29 cellular contexts compared by ENCODE assay signal in genomic region chr14:93267149-93267711, GRCh38.
DNase-seq lines count a peak whose midpoint lies in the region; ATAC-seq and TF ChIP-seq lines count a peak whose summit lies in the region.
"Had no signal": no experiment of that assay in that cellular context is flagged by ENCODE, and none has a peak within 500 bp of the region (broad histone marks: within the 10 kb centered on the region; RNA-seq: fewer than 3 reads in every experiment).

No MANE protein-coding gene starts in this region.

- H3K27ac ChIP-seq in HUES48 (ENCODE audit: low read depth, low read length) (peak overlapping the region; percentile 19), adrenal gland (no peak overlapping the region), left lung (no peak overlapping the region), heart left ventricle (no peak overlapping the region)
- H3K27ac ChIP-seq: HL-60, neural progenitor cell, thoracic aorta, uterus had no signal

- no peaks in the 10 kb centered on the region for H3K27me3 Mint-ChIP-seq in stimulated activated memory B cell treated with anti-CD40 and anti-IgM and Interleukin-4, amounts not matched to agents 10 μg/mL and 1 μg/mL and 100 μg/mL, for 72 hours
- H3K27me3 Mint-ChIP-seq in natural killer cell treated with Interleukin-12 subunit alpha and Interleukin-12 subunit beta and Interleukin-15 and Interleukin-18, amount 100 ng/mL, for 72 hours: no peaks in the 10 kb centered on the region
- H3K27me3 Mint-ChIP-seq: activated CD4-positive, alpha-beta T cell treated with anti-CD3 and anti-CD28 coated beads, Interleukin-2, amount 10 ng/mL, durations not matched to agents 7 days and 5 days; activated T-cell treated with anti-CD3 and anti-CD28 coated beads, Interleukin-2, amount 50 U/mL, for 24 hours; CD8-positive, alpha-beta memory T cell; central memory CD8-positive, alpha-beta T cell; stimulated activated naive CD8-positive, alpha-beta T cell treated with anti-CD3 and anti-CD28 coated beads, Interleukin-15, Interleukin-2, amounts not matched to agents 100 ng/mL and 50 ng/mL, for 24 hours had no signal

- peaks cover 14% of the 10 kb centered on the region for H3K36me3 ChIP-seq in HUES48 (ENCODE audit: control insufficient read depth, insufficient read depth, low read length)
- H3K36me3 ChIP-seq in adrenal gland (replicated peaks in 1 of 2): peaks cover 0 to 9% of the 10 kb centered on the region in 2 donors
- peaks cover 0 to 14% of the 10 kb centered on the region in 2 donors for H3K36me3 ChIP-seq in left lung
- H3K36me3 ChIP-seq in heart left ventricle: peaks cover 0 to 19% (median 16%) of the 10 kb centered on the region in 9 donors
- H3K36me3 ChIP-seq: neural progenitor cell, thoracic aorta, uterus had no signal

- no peak overlapping the region for H3K4me3 Mint-ChIP-seq in stimulated activated memory B cell treated with anti-CD40 and anti-IgM and Interleukin-4, amounts not matched to agents 10 μg/mL and 1 μg/mL and 100 μg/mL, for 72 hours
- H3K4me3 Mint-ChIP-seq in natural killer cell treated with Interleukin-12 subunit alpha and Interleukin-12 subunit beta and Interleukin-15 and Interleukin-18, amount 100 ng/mL, for 72 hours: no peak overlapping the region
- H3K4me3 Mint-ChIP-seq: activated CD4-positive, alpha-beta T cell treated with anti-CD3 and anti-CD28 coated beads, Interleukin-2, amount 10 ng/mL, durations not matched to agents 7 days and 5 days; activated T-cell treated with anti-CD3 and anti-CD28 coated beads, Interleukin-2, amount 50 U/mL, for 24 hours; CD8-positive, alpha-beta memory T cell; central memory CD8-positive, alpha-beta T cell; neural progenitor cell; stimulated activated naive CD8-positive, alpha-beta T cell treated with anti-CD3 and anti-CD28 coated beads, Interleukin-15, Interleukin-2, amounts not matched to agents 100 ng/mL and 50 ng/mL, for 24 hours had no signal

- intact Hi-C loops in adrenal gland (cut with DNase I): no loop called here
- intact Hi-C loops in left lung (cut with DNase I): no loop called here
- intact Hi-C loops in heart left ventricle (cut with DNase I): no loop called here

- peak overlapping the region; percentile 34 for H3K27ac Mint-ChIP-seq in stimulated activated memory B cell treated with anti-CD40 and anti-IgM and Interleukin-4, amounts not matched to agents 10 μg/mL and 1 μg/mL and 100 μg/mL, for 72 hours
- H3K27ac Mint-ChIP-seq in natural killer cell treated with Interleukin-12 subunit alpha and Interleukin-12 subunit beta and Interleukin-15 and Interleukin-18, amount 100 ng/mL, for 72 hours: no peak overlapping the region
- H3K27ac Mint-ChIP-seq: activated CD4-positive, alpha-beta T cell treated with anti-CD3 and anti-CD28 coated beads, Interleukin-2, amount 10 ng/mL, durations not matched to agents 7 days and 5 days; activated T-cell treated with anti-CD3 and anti-CD28 coated beads, Interleukin-2, amount 50 U/mL, for 24 hours; neural progenitor cell; stimulated activated naive CD8-positive, alpha-beta T cell treated with anti-CD3 and anti-CD28 coated beads, Interleukin-15, Interleukin-2, amounts not matched to agents 100 ng/mL and 50 ng/mL, for 24 hours had no signal

- no peak for TF ChIP-seq POLR2A in adrenal gland (IDR thresholded peaks at IDR 0.05)
- no peak for TF ChIP-seq POLR2A in heart left ventricle (IDR thresholded peaks at IDR 0.05)

- peaks cover 19% of the 10 kb centered on the region for H3K4me1 Mint-ChIP-seq in stimulated activated memory B cell treated with anti-CD40 and anti-IgM and Interleukin-4, amounts not matched to agents 10 μg/mL and 1 μg/mL and 100 μg/mL, for 72 hours
- H3K4me1 Mint-ChIP-seq in natural killer cell treated with Interleukin-12 subunit alpha and Interleukin-12 subunit beta and Interleukin-15 and Interleukin-18, amount 100 ng/mL, for 72 hours (ENCODE audit: low read depth in 2 of 2): peaks cover 25 to 37% of the 10 kb centered on the region in 2 donors

- TF ChIP-seq CTCF in adrenal gland (IDR thresholded peaks at IDR 0.05) (no peak), left lung (IDR thresholded peaks at IDR 0.05) (no peak), heart left ventricle (IDR thresholded peaks at IDR 0.05) (no peak)

- 51 to 70% (median 60%) methylated on average over 3 of the region's 3 CpGs for WGBS in adrenal gland, 4 donors
- WGBS in heart left ventricle, 4 donors: 86 to 89% (median 88%) methylated on average over 3 of the region's 3 CpGs

- peak in 4 of 7 donors; percentile 22 to 49 (median 37) for DNase-seq in adrenal gland
- no peak for DNase-seq in left lung
- no peak for DNase-seq in natural killer cell treated with Interleukin-12 subunit alpha and Interleukin-12 subunit beta and Interleukin-15 and Interleukin-18, amount 100 ng/mL, for 72 hours (ENCODE audit: low spot score)
- no peak for DNase-seq in activated CD4-positive, alpha-beta T cell treated with anti-CD3 and anti-CD28 coated beads for 1 hour
- no peak for DNase-seq in heart left ventricle
- DNase-seq: activated CD4-positive, alpha-beta T cell treated with anti-CD3 and anti-CD28 coated beads, Interleukin-2, amount 10 ng/mL, durations not matched to agents 7 days and 5 days; activated T-cell treated with anti-CD3 and anti-CD28 coated beads, Interleukin-2, amount 50 U/mL, for 24 hours; BE2C; CD8-positive, alpha-beta memory T cell; gastrocnemius medialis; mammary epithelial cell; MM.1S; NCI-H1105 treated with DMSO at 0.1 percent for 48 hours; NCI-H187 treated with DMSO at 0.1 percent for 48 hours; NCI-H226; NCI-H526 treated with DMSO at 0.1 percent for 48 hours; right cardiac atrium; SHP77; T-helper 2 cell; uterus had no signal

- H3K27me3 ChIP-seq in HUES48 (ENCODE audit: control insufficient read depth, insufficient read depth, low read length): no peaks in the 10 kb centered on the region
- no peaks in the 10 kb centered on the region for H3K27me3 ChIP-seq in adrenal gland
- no peaks in the 10 kb centered on the region for H3K27me3 ChIP-seq in left lung
- no peaks in the 10 kb centered on the region for H3K27me3 ChIP-seq in heart left ventricle
- H3K27me3 ChIP-seq: BE2C, gastrocnemius medialis, neural progenitor cell, uterus had no signal

- H3K4me3 ChIP-seq in HUES48 (ENCODE audit: low read depth, low read length): no peak overlapping the region
- H3K4me3 ChIP-seq in adrenal gland: no peak overlapping the region
- no peak overlapping the region for H3K4me3 ChIP-seq in left lung
- H3K4me3 ChIP-seq in heart left ventricle: no peak overlapping the region
- H3K4me3 ChIP-seq: gastrocnemius medialis, neural progenitor cell, smooth muscle cell, thoracic aorta, uterus had no signal

- peak; percentile 81 for ATAC-seq in left lung
- ATAC-seq in stimulated activated memory B cell treated with anti-CD40 and anti-IgM and Interleukin-4, amounts not matched to agents 10 μg/mL and 1 μg/mL and 100 μg/mL, for 72 hours: no peak
- no peak for ATAC-seq in natural killer cell treated with Interleukin-12 subunit alpha and Interleukin-12 subunit beta and Interleukin-15 and Interleukin-18, amount 100 ng/mL, for 72 hours
- ATAC-seq in heart left ventricle: no peak
- ATAC-seq: gastrocnemius medialis, Panc1, right cardiac atrium had no signal

- no peaks in the 10 kb centered on the region for H3K4me1 ChIP-seq in HUES48 (ENCODE audit: control insufficient read depth, insufficient read depth, low read length)
- peaks cover 5 to 12% of the 10 kb centered on the region in 2 donors for H3K4me1 ChIP-seq in adrenal gland (replicated peaks in 1 of 2)
- H3K4me1 ChIP-seq in left lung: peaks cover 0 to 12% of the 10 kb centered on the region in 2 donors
- peaks cover 0 to 25% (median 10%) of the 10 kb centered on the region in 12 donors for H3K4me1 ChIP-seq in heart left ventricle
- H3K4me1 ChIP-seq: BE2C, uterus had no signal

- no peaks in the 10 kb centered on the region for H3K9me3 ChIP-seq in HUES48 (ENCODE audit: control insufficient read depth, insufficient read depth, low read length)
- H3K9me3 ChIP-seq in adrenal gland (replicated peaks in 1 of 3): no peaks in the 10 kb centered on the region
- H3K9me3 ChIP-seq in left lung: no peaks in the 10 kb centered on the region
- no peaks in the 10 kb centered on the region for H3K9me3 ChIP-seq in heart left ventricle
- H3K9me3 ChIP-seq: BE2C, gastrocnemius medialis, thoracic aorta, uterus had no signal

- no peaks in the 10 kb centered on the region for H3K9me3 Mint-ChIP-seq in stimulated activated memory B cell treated with anti-CD40 and anti-IgM and Interleukin-4, amounts not matched to agents 10 μg/mL and 1 μg/mL and 100 μg/mL, for 72 hours
- H3K9me3 Mint-ChIP-seq in natural killer cell treated with Interleukin-12 subunit alpha and Interleukin-12 subunit beta and Interleukin-15 and Interleukin-18, amount 100 ng/mL, for 72 hours: no peaks in the 10 kb centered on the region
- H3K9me3 Mint-ChIP-seq: activated CD4-positive, alpha-beta T cell treated with anti-CD3 and anti-CD28 coated beads, Interleukin-2, amount 10 ng/mL, durations not matched to agents 7 days and 5 days; activated T-cell treated with anti-CD3 and anti-CD28 coated beads, Interleukin-2, amount 50 U/mL, for 24 hours; CD8-positive, alpha-beta memory T cell; central memory CD8-positive, alpha-beta T cell; neural progenitor cell; stimulated activated naive CD8-positive, alpha-beta T cell treated with anti-CD3 and anti-CD28 coated beads, Interleukin-15, Interleukin-2, amounts not matched to agents 100 ng/mL and 50 ng/mL, for 24 hours had no signal

- no peak overlapping the region for H3K9ac ChIP-seq in HUES48 (ENCODE audit: low read depth, low read length)
- H3K9ac ChIP-seq: neural progenitor cell had no signal

- peaks cover 29% of the 10 kb centered on the region for H3K36me3 Mint-ChIP-seq in stimulated activated memory B cell treated with anti-CD40 and anti-IgM and Interleukin-4, amounts not matched to agents 10 μg/mL and 1 μg/mL and 100 μg/mL, for 72 hours
- peaks cover 4% of the 10 kb centered on the region for H3K36me3 Mint-ChIP-seq in natural killer cell treated with Interleukin-12 subunit alpha and Interleukin-12 subunit beta and Interleukin-15 and Interleukin-18, amount 100 ng/mL, for 72 hours

Comparison
In these comparisons a context has a peak if more than half of its experiments do, and no peak if none do; other contexts are left out.
1. DNase-seq: peak in adrenal gland (4 of 7); none in left lung (0 of 2), natural killer cell treated with Interleukin-12 subunit alpha and Interleukin-12 subunit beta and Interleukin-15 and Interleukin-18, amount 100 ng/mL, for 72 hours (single experiment), activated CD4-positive, alpha-beta T cell treated with anti-CD3 and anti-CD28 coated beads for 1 hour (single experiment) and heart left ventricle (0 of 5).